ENCODE assay signal across 8 cellular contexts in genomic region chr3:48555949-48556795, GRCh38. TPM values are rescaled to one million over a fixed set of nuclear protein-coding genes. Genes with fewer than 3 reads are reported as not detected.
DNase-seq lines count a peak whose midpoint lies in the region; ATAC-seq, FAIRE-seq and TF ChIP-seq lines count a peak whose summit lies in the region.

No MANE protein-coding gene starts in this region.

- TF ChIP-seq POLR2A in GM12892 (IDR thresholded peaks at IDR 0.05; ENCODE audit: low read depth, low read length) (no peak), Peyer's patch (IDR thresholded peaks at IDR 0.05) (peak; percentile 72 to 88), esophagus squamous epithelium (IDR thresholded peaks at IDR 0.05) (peak in 2 of 4 donors; percentile 21 to 53)

- H3K9me3 ChIP-seq in Peyer's patch: no peaks in the 10 kb centered on the region
- H3K9me3 ChIP-seq in esophagus squamous epithelium: no peaks in the 10 kb centered on the region

- ATAC-seq in esophagus mucosa: no peak

- no peaks in the 10 kb centered on the region for H3K36me3 ChIP-seq in Peyer's patch
- no peaks in the 10 kb centered on the region for H3K36me3 ChIP-seq in esophagus squamous epithelium

- intact Hi-C loops in esophagus squamous epithelium (cut with DNase I): no loop called here

- DNase-seq in GM12892 (ENCODE audit: insufficient read length): no peak
- no peak for DNase-seq in Peyer's patch
- DNase-seq in esophagus squamous epithelium (lab: John Stamatoyannopoulos, UW): no peak
- no peak for DNase-seq in retinal pigment epithelial cell (ENCODE audit: low read depth)
- no peak for DNase-seq in globus pallidus (ENCODE audit: low spot score)
- no peak for DNase-seq in GM03348 (ENCODE audit: low spot score)
- DNase-seq in activated CD8-positive, alpha-beta memory T cell treated with anti-CD3 and anti-CD28 coated beads, Interleukin-2, amount 50 U/mL, for 48 hours: no peak

- peaks cover 5 to 53% (median 11%) of the 10 kb centered on the region in 4 donors for H3K4me1 ChIP-seq in Peyer's patch
- H3K4me1 ChIP-seq in esophagus squamous epithelium: peaks cover 19 to 74% (median 45%) of the 10 kb centered on the region in 3 donors

- peak; percentile 9 for FAIRE-seq in GM12892 (lab: Jason Lieb, UNC)

- WGBS in esophagus squamous epithelium, 2 donors: 12 to 22% methylated on average over 11 to 16 of the region's 29 CpGs

- peak overlapping the region; percentile 38 to 69 (median 62) for H3K4me3 ChIP-seq in Peyer's patch
- peak overlapping the region; percentile 44 to 81 (median 62) for H3K4me3 ChIP-seq in esophagus squamous epithelium
- peak overlapping the region; percentile 80 for H3K4me3 ChIP-seq in retinal pigment epithelial cell (ENCODE audit: low read length)

- H3K27me3 ChIP-seq in Peyer's patch (no peaks in the 10 kb centered on the region), esophagus squamous epithelium (no peaks in the 10 kb centered on the region)

- TF ChIP-seq CTCF in Peyer's patch (IDR thresholded peaks at IDR 0.05) (no peak), esophagus squamous epithelium (IDR thresholded peaks at IDR 0.05) (no peak), retinal pigment epithelial cell (conservative IDR thresholded peaks at IDR 0.05; ENCODE audit: low read depth, low read length) (no peak)

- H3K27ac ChIP-seq in Peyer's patch (peak overlapping the region; percentile 53 to 86 (median 72)), esophagus squamous epithelium (peak overlapping the region; percentile 78 to 86 (median 84))

RNA-seq across cellular contexts. Expression of gene PFKFB4, which starts 0.4 kb away (rescaled TPM):
- 62.9 TPM for polyA plus RNA-seq in GM12892 (2012; ENCODE audit: missing spikeins)
- total RNA-seq in Peyer's patch: 100 to 1,000 TPM in 1 of 4 donors, 10 to 100 TPM in 3; 14.0 to 131 (median 74.5) TPM
- total RNA-seq in esophagus squamous epithelium: 10 to 100 TPM in 1 of 4 donors, 1 to 10 TPM in 3; 6.7 to 10.2 (median 8.0) TPM
- total RNA-seq in esophagus mucosa: 8.3 TPM

RNA-seq across cellular contexts. Expression of gene UCN2, which starts 7.4 kb away (rescaled TPM):
- not detected for polyA plus RNA-seq in GM12892 (2012; ENCODE audit: missing spikeins)
- total RNA-seq in Peyer's patch: 1 to 10 TPM in 1 of 4 donors, not detected in 3; 1.7 TPM
- 1 to 10 TPM; 2.6 to 5.3 (median 3.4) TPM for total RNA-seq in esophagus squamous epithelium
- total RNA-seq in esophagus mucosa: 2.2 TPM

RNA-seq across cellular contexts. Expression of gene COL7A1, which starts 39.0 kb away (rescaled TPM):
- 1.4 TPM for polyA plus RNA-seq in GM12892 (2012; ENCODE audit: missing spikeins)
- total RNA-seq in Peyer's patch (100 to 1,000 TPM in 1 of 4 donors, 10 to 100 TPM in 2, 1 to 10 TPM in 1; 7.5 to 101 (median 21.7) TPM), esophagus squamous epithelium (100 to 1,000 TPM in 1 of 4 donors, 10 to 100 TPM in 3; 52.8 to 125 (median 69.0) TPM), esophagus mucosa (86.4 TPM)

RNA-seq across cellular contexts. Expression of gene SHISA5, which starts 52.2 kb away (rescaled TPM):
- 32.9 TPM for polyA plus RNA-seq in GM12892 (2012; ENCODE audit: missing spikeins)
- total RNA-seq in Peyer's patch (100 to 1,000 TPM in 3 of 4 donors, 10 to 100 TPM in 1; 60.2 to 149 (median 110) TPM), esophagus squamous epithelium (100 to 1,000 TPM in 2 of 4 donors, 10 to 100 TPM in 2; 71.8 to 138 (median 115) TPM), esophagus mucosa (210 TPM)

RNA-seq across cellular contexts. Expression of gene UQCRC1, which starts 53.3 kb away (rescaled TPM):
- polyA plus RNA-seq in GM12892 (2012; ENCODE audit: missing spikeins): 188 TPM
- 100 to 1,000 TPM; 313 to 857 (median 761) TPM for total RNA-seq in Peyer's patch
- 100 to 1,000 TPM; 213 to 471 (median 356) TPM for total RNA-seq in esophagus squamous epithelium
- 258 TPM for total RNA-seq in esophagus mucosa
